In the genomic region with DNA sequence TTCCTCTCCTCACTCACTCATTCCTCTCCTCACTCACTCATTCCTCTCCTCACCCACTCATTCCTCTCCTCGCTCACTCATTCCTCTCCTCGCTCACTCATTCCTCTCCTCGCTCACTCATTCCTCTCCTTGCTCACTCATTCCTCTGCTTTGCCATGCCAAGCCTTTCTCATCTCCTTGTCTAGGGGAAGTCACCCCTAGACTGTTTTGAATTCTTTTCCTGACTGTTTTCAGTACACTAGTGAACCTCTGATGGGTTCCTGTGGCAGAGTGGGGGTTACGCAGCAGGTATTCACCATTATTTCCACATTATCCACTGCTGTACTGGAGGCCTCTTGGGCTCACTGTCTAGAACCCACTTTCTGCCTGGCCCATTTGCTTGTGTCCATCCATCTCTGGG, we compare ENCODE assay signal across 20 cellular contexts. TPM values are rescaled to one million over a fixed set of nuclear protein-coding genes. Genes with fewer than 3 reads are reported as not detected.
A peak's percentile ranks its signal among the peaks of the same experiment; 100 is the strongest.
DNase-seq lines count a peak whose midpoint lies in the region; FAIRE-seq and TF ChIP-seq lines count a peak whose summit lies in the region.
"Had no signal": no experiment of that assay in that cellular context is flagged by ENCODE, and none has a peak within 500 bp of the region (broad histone marks: within the 10 kb centered on the region; RNA-seq: fewer than 3 reads in every experiment).

No MANE protein-coding gene starts in this region.

- peaks cover 12% of the 10 kb centered on the region for H3K27me3 Mint-ChIP-seq in activated CD4-positive, alpha-beta memory T cell treated with anti-CD3 and anti-CD28 coated beads for 36 hours
- H3K27me3 Mint-ChIP-seq in activated CD4-positive, alpha-beta memory T cell treated with anti-CD3 and anti-CD28 coated beads, Interleukin-2, amount 10 ng/mL, durations not matched to agents 7 days and 5 days = no peaks in the 10 kb centered on the region
- H3K27me3 Mint-ChIP-seq in activated naive CD4-positive, alpha-beta T cell treated with anti-CD3 and anti-CD28 coated beads for 36 hours (ENCODE audit: low read depth) = peaks cover 23% of the 10 kb centered on the region
- peaks cover 16% of the 10 kb centered on the region for H3K27me3 Mint-ChIP-seq in endothelial cell (ENCODE audit: unreplicated experiment)

- TF ChIP-seq CTCF in endothelial cell (IDR thresholded peaks at IDR 0.05; ENCODE audit: unreplicated experiment) = no peak

- peak; percentile 10 for DNase-seq in activated CD4-positive, alpha-beta memory T cell treated with anti-CD3 and anti-CD28 coated beads for 36 hours
- no peak for DNase-seq in activated CD4-positive, alpha-beta memory T cell treated with anti-CD3 and anti-CD28 coated beads, Interleukin-2, amount 10 ng/mL, durations not matched to agents 7 days and 5 days
- peak; percentile 8 for DNase-seq in activated naive CD4-positive, alpha-beta T cell treated with anti-CD3 and anti-CD28 coated beads for 36 hours
- DNase-seq in activated naive CD4-positive, alpha-beta T cell treated with Interleukin-2 at 50 U/mL for 16 hours = no peak
- no peak for DNase-seq in endothelial cell (ENCODE audit: low spot score)
- DNase-seq in activated gamma-delta T cell (lab: John Stamatoyannopoulos, UW) = no peak
- no peak for DNase-seq in HTR-8/SVneo (ENCODE audit: insufficient read length, low spot score)
- DNase-seq: 8988T; Calu3; CD8-positive, alpha-beta T cell; DMS79 treated with DMSO at 0.1 percent for 48 hours; GF-D8; GOT3; H7; HFFc6 had no signal

- no peak for FAIRE-seq in HTR-8/SVneo (lab: Jason Lieb, UNC)

- H3K27ac Mint-ChIP-seq in activated CD4-positive, alpha-beta memory T cell treated with anti-CD3 and anti-CD28 coated beads for 36 hours = no peak overlapping the region
- no peak overlapping the region for H3K27ac Mint-ChIP-seq in activated CD4-positive, alpha-beta memory T cell treated with anti-CD3 and anti-CD28 coated beads, Interleukin-2, amount 10 ng/mL, durations not matched to agents 7 days and 5 days
- no peak overlapping the region for H3K27ac Mint-ChIP-seq in activated naive CD4-positive, alpha-beta T cell treated with anti-CD3 and anti-CD28 coated beads for 36 hours
- no peak overlapping the region for H3K27ac Mint-ChIP-seq in endothelial cell (ENCODE audit: unreplicated experiment)
- H3K27ac Mint-ChIP-seq: CD8-positive, alpha-beta T cell; HFFc6 had no signal

- H4K20me1 ChIP-seq in BLaER1 treated with 17β-estradiol and CSF1 and Interleukin-3, amounts not matched to agents 10 nM and 100 nM = no peaks in the 10 kb centered on the region
- H4K20me1 ChIP-seq: BLaER1 had no signal

- peaks cover 0 to 20% (median 16%) of the 10 kb centered on the region in 10 experiments; a peak in 16 of 20 replicates for H3K4me1 ChIP-seq in BLaER1 treated with 17β-estradiol and CSF1 and Interleukin-3, amounts not matched to agents 10 nM and 100 nM

- H3K4me2 ChIP-seq in BLaER1 treated with 17β-estradiol and CSF1 and Interleukin-3, amounts not matched to agents 10 nM and 100 nM = peak overlapping the region in 9 of 11 experiments; percentile 33 to 68 (median 50); a peak in 10 of 22 replicates

- H3K36me3 Mint-ChIP-seq in activated CD4-positive, alpha-beta memory T cell treated with anti-CD3 and anti-CD28 coated beads for 36 hours = no peaks in the 10 kb centered on the region
- H3K36me3 Mint-ChIP-seq in activated CD4-positive, alpha-beta memory T cell treated with anti-CD3 and anti-CD28 coated beads, Interleukin-2, amount 10 ng/mL, durations not matched to agents 7 days and 5 days (ENCODE audit: low read depth) = no peaks in the 10 kb centered on the region
- no peaks in the 10 kb centered on the region for H3K36me3 Mint-ChIP-seq in activated naive CD4-positive, alpha-beta T cell treated with anti-CD3 and anti-CD28 coated beads for 36 hours (ENCODE audit: low read depth)
- peaks cover 33% of the 10 kb centered on the region for H3K36me3 Mint-ChIP-seq in endothelial cell (ENCODE audit: low read depth, unreplicated experiment)
- H3K36me3 Mint-ChIP-seq: CD8-positive, alpha-beta T cell had no signal

- H3K9me3 Mint-ChIP-seq in activated CD4-positive, alpha-beta memory T cell treated with anti-CD3 and anti-CD28 coated beads for 36 hours = peaks cover 7% of the 10 kb centered on the region
- no peaks in the 10 kb centered on the region for H3K9me3 Mint-ChIP-seq in activated CD4-positive, alpha-beta memory T cell treated with anti-CD3 and anti-CD28 coated beads, Interleukin-2, amount 10 ng/mL, durations not matched to agents 7 days and 5 days
- H3K9me3 Mint-ChIP-seq in activated naive CD4-positive, alpha-beta T cell treated with anti-CD3 and anti-CD28 coated beads for 36 hours = peaks cover 5% of the 10 kb centered on the region
- peaks cover 38% of the 10 kb centered on the region for H3K9me3 Mint-ChIP-seq in endothelial cell (ENCODE audit: unreplicated experiment)
- H3K9me3 Mint-ChIP-seq: CD8-positive, alpha-beta T cell had no signal

- H3K36me3 ChIP-seq in BLaER1 treated with 17β-estradiol and CSF1 and Interleukin-3, amounts not matched to agents 10 nM and 100 nM = no peaks in the 10 kb centered on the region
- H3K36me3 ChIP-seq: BLaER1 had no signal

- H3K9me3 ChIP-seq in BLaER1 treated with 17β-estradiol and CSF1 and Interleukin-3, amounts not matched to agents 10 nM and 100 nM (replicated peaks in 1 of 11) = no peaks in the 10 kb centered on the region
- H3K9me3 ChIP-seq: BLaER1 had no signal

- H3K27ac ChIP-seq in BLaER1 treated with 17β-estradiol and CSF1 and Interleukin-3, amounts not matched to agents 10 nM and 100 nM = no peak overlapping the region
- H3K27ac ChIP-seq: BLaER1, HL-60 had no signal

- H3K4me3 Mint-ChIP-seq in activated CD4-positive, alpha-beta memory T cell treated with anti-CD3 and anti-CD28 coated beads for 36 hours = no peak overlapping the region
- H3K4me3 Mint-ChIP-seq in activated CD4-positive, alpha-beta memory T cell treated with anti-CD3 and anti-CD28 coated beads, Interleukin-2, amount 10 ng/mL, durations not matched to agents 7 days and 5 days = no peak overlapping the region
- H3K4me3 Mint-ChIP-seq in activated naive CD4-positive, alpha-beta T cell treated with anti-CD3 and anti-CD28 coated beads for 36 hours = no peak overlapping the region
- H3K4me3 Mint-ChIP-seq in endothelial cell (ENCODE audit: unreplicated experiment) = peak overlapping the region; percentile 34
- H3K4me3 Mint-ChIP-seq: CD8-positive, alpha-beta T cell; HFFc6 had no signal

- intact Hi-C loops in activated CD4-positive, alpha-beta memory T cell treated with anti-CD3 and anti-CD28 coated beads for 36 hours (cut with micrococcal nuclease) = no loop called here
- intact Hi-C loops in activated naive CD4-positive, alpha-beta T cell treated with anti-CD3 and anti-CD28 coated beads for 36 hours (cut with micrococcal nuclease) = no loop called here

- peaks cover 3% of the 10 kb centered on the region for H3K4me1 Mint-ChIP-seq in activated CD4-positive, alpha-beta memory T cell treated with anti-CD3 and anti-CD28 coated beads for 36 hours (ENCODE audit: low read depth)
- H3K4me1 Mint-ChIP-seq in activated CD4-positive, alpha-beta memory T cell treated with anti-CD3 and anti-CD28 coated beads, Interleukin-2, amount 10 ng/mL, durations not matched to agents 7 days and 5 days = no peaks in the 10 kb centered on the region
- no peaks in the 10 kb centered on the region for H3K4me1 Mint-ChIP-seq in activated naive CD4-positive, alpha-beta T cell treated with anti-CD3 and anti-CD28 coated beads for 36 hours (ENCODE audit: low read depth)
- H3K4me1 Mint-ChIP-seq in endothelial cell (ENCODE audit: unreplicated experiment) = no peaks in the 10 kb centered on the region

- POLR2A ChIA-PET in activated CD4-positive, alpha-beta memory T cell treated with anti-CD3 and anti-CD28 coated beads for 36 hours (lab: Charles Lee) = no interaction called here
- POLR2A ChIA-PET in activated CD4-positive, alpha-beta memory T cell treated with anti-CD3 and anti-CD28 coated beads, Interleukin-2, amount 10 ng/mL, durations not matched to agents 7 days and 5 days (lab: Charles Lee) = no interaction called here

- no peak overlapping the region for H3K9ac ChIP-seq in BLaER1 treated with 17β-estradiol and CSF1 and Interleukin-3, amounts not matched to agents 10 nM and 100 nM
- H3K9ac ChIP-seq: BLaER1 had no signal

- CTCF ChIA-PET in activated CD4-positive, alpha-beta memory T cell treated with anti-CD3 and anti-CD28 coated beads for 36 hours (lab: Charles Lee) = no interaction called here
- CTCF ChIA-PET in activated CD4-positive, alpha-beta memory T cell treated with anti-CD3 and anti-CD28 coated beads, Interleukin-2, amount 10 ng/mL, durations not matched to agents 7 days and 5 days (lab: Charles Lee) = no interaction called here
- CTCF ChIA-PET in activated naive CD4-positive, alpha-beta T cell treated with anti-CD3 and anti-CD28 coated beads for 36 hours (lab: Charles Lee) = no interaction called here

- H3K27me3 ChIP-seq in BLaER1 treated with 17β-estradiol and CSF1 and Interleukin-3, amounts not matched to agents 10 nM and 100 nM = no peaks in the 10 kb centered on the region
- H3K27me3 ChIP-seq: BLaER1 had no signal

- H3K4me3 ChIP-seq in BLaER1 treated with 17β-estradiol and CSF1 and Interleukin-3, amounts not matched to agents 10 nM and 100 nM = no peak overlapping the region
- H3K4me3 ChIP-seq: BLaER1 had no signal

RNA-seq across cellular contexts. Expression of a gene that starts 1.2 kb away (rescaled TPM):
- total RNA-seq in activated CD4-positive, alpha-beta memory T cell treated with anti-CD3 and anti-CD28 coated beads for 36 hours = not detected
- not detected for total RNA-seq in activated CD4-positive, alpha-beta memory T cell treated with anti-CD3 and anti-CD28 coated beads, Interleukin-2, amount 10 ng/mL, durations not matched to agents 7 days and 5 days
- total RNA-seq in activated naive CD4-positive, alpha-beta T cell treated with anti-CD3 and anti-CD28 coated beads for 36 hours = not detected
- not detected for total RNA-seq in endothelial cell (ENCODE audit: unreplicated experiment)
- total RNA-seq: A673; Calu3; CD8-positive, alpha-beta T cell; H7; HFFc6; HT1080 had no signal

RNA-seq across cellular contexts. Expression of a gene that starts 24.5 kb away (rescaled TPM):
- not detected for total RNA-seq in activated CD4-positive, alpha-beta memory T cell treated with anti-CD3 and anti-CD28 coated beads for 36 hours
- under 1 TPM in 1 of 2 experiments, not detected in 1; 0.15 TPM for total RNA-seq in activated CD4-positive, alpha-beta memory T cell treated with anti-CD3 and anti-CD28 coated beads, Interleukin-2, amount 10 ng/mL, durations not matched to agents 7 days and 5 days
- total RNA-seq in activated naive CD4-positive, alpha-beta T cell treated with anti-CD3 and anti-CD28 coated beads for 36 hours = under 1 TPM; 0.62 to 0.76 TPM
- total RNA-seq in endothelial cell (ENCODE audit: unreplicated experiment) = not detected
- total RNA-seq: A673; CD8-positive, alpha-beta T cell; H7; HFFc6 had no signal

RNA-seq across cellular contexts. Expression of a gene that starts 56.7 kb away (rescaled TPM):
- total RNA-seq in activated CD4-positive, alpha-beta memory T cell treated with anti-CD3 and anti-CD28 coated beads for 36 hours = under 1 TPM in 1 of 2 experiments, not detected in 1; 0.41 TPM
- not detected for total RNA-seq in activated CD4-positive, alpha-beta memory T cell treated with anti-CD3 and anti-CD28 coated beads, Interleukin-2, amount 10 ng/mL, durations not matched to agents 7 days and 5 days
- not detected for total RNA-seq in activated naive CD4-positive, alpha-beta T cell treated with anti-CD3 and anti-CD28 coated beads for 36 hours
- not detected for total RNA-seq in endothelial cell (ENCODE audit: unreplicated experiment)
- total RNA-seq: A673, H7, HFFc6, HT1080 had no signal

Comparison
In these comparisons a context has a peak if more than half of its experiments do, and no peak if none do; other contexts are left out.
1. DNase-seq: peak in activated CD4-positive, alpha-beta memory T cell treated with anti-CD3 and anti-CD28 coated beads for 36 hours (single experiment) and activated naive CD4-positive, alpha-beta T cell treated with anti-CD3 and anti-CD28 coated beads for 36 hours (single experiment); none in activated CD4-positive, alpha-beta memory T cell treated with anti-CD3 and anti-CD28 coated beads, Interleukin-2, amount 10 ng/mL, durations not matched to agents 7 days and 5 days (single experiment), activated naive CD4-positive, alpha-beta T cell treated with Interleukin-2 at 50 U/mL for 16 hours (single experiment), endothelial cell (single experiment), activated gamma-delta T cell (single experiment) and HTR-8/SVneo (single experiment).